Comparison of ENCODE assay signal across 25 cellular contexts in the genomic region with DNA sequence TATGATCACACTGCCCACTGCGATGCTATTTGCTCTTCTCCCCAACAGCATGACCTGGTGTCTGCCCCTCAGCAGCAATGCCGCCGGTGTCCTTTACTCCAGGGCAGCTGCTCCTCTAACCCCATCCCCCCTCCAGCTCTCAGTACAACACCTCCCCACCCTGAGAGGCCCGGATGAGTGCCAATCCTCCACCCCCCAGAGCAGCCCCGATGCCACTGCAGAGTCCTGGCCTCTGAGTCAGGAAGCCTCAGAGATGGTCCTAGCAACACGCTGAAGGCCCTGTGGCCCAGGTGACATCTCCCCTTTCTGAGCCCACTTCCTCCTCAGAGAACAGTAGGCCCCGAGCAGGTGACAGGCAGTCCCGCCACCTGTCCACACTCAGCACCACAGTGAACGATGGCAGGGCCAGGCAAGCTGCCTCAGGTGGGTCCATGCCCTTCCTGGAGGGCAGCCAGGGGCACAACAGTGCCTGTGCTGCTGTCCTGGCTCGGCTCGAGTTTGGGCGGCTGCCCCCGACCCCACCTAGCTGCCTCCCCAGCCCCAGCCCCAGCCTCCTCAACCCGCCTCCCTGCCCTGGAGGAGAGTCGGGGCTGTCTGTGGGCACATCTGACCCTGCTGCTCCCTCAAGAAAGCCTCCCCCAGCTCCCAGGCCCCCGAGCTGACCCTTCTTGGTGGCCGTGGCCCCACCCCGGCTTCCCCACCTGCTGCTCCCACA. TPM values are rescaled to one million over a fixed set of nuclear protein-coding genes. Genes with fewer than 3 reads are reported as not detected.
DNase-seq lines count a peak whose midpoint lies in the region; ATAC-seq, FAIRE-seq and TF ChIP-seq lines count a peak whose summit lies in the region.
"Had no signal": no experiment of that assay in that cellular context is flagged by ENCODE, and none has a peak within 500 bp of the region (broad histone marks: within the 10 kb centered on the region; RNA-seq: fewer than 3 reads in every experiment).

No MANE protein-coding gene starts in this region.

- peaks cover 52% of the 10 kb centered on the region for H3K4me1 ChIP-seq in A549
- H3K4me1 ChIP-seq in GM23248 (ENCODE audit: insufficient read depth) = peaks cover 33% of the 10 kb centered on the region
- H3K4me1 ChIP-seq in neural progenitor cell = peaks cover 11% of the 10 kb centered on the region

- H3K27me3 ChIP-seq in GM23248 (replicated peaks; ENCODE audit: insufficient read depth) = no peaks in the 10 kb centered on the region
- no peaks in the 10 kb centered on the region for H3K27me3 ChIP-seq in neural progenitor cell
- H3K27me3 ChIP-seq: ovary, upper lobe of left lung had no signal

- in situ Hi-C loops in GM23248 (cut with MboI) = no loop called here

- no peak overlapping the region for H2AFZ ChIP-seq in GM23248
- no peak overlapping the region for H2AFZ ChIP-seq in neural progenitor cell (replicated peaks)

- peaks cover 17% of the 10 kb centered on the region for H3K36me3 Mint-ChIP-seq in neural progenitor cell

- H3K4me2 ChIP-seq in A549 (peak overlapping the region; percentile 82), GM23248 (ENCODE audit: unreplicated experiment) (no peak overlapping the region), neural progenitor cell (no peak overlapping the region)

- H3K27ac ChIP-seq in A549 (peak overlapping the region; percentile 88 to 98), GM23248 (peak overlapping the region; percentile 97; the same call in 1 of the 2 replicates), neural progenitor cell (no peak overlapping the region)
- H3K27ac ChIP-seq: ovary, upper lobe of left lung had no signal

- H3K4me1 Mint-ChIP-seq in neural progenitor cell = peaks cover 24% of the 10 kb centered on the region

- H3K4me3 Mint-ChIP-seq in neural progenitor cell = peak overlapping the region; percentile 55
- H3K4me3 Mint-ChIP-seq: activated CD4-positive, alpha-beta T cell treated with anti-CD3 and anti-CD28 coated beads for 36 hours; CD4-positive, alpha-beta T cell had no signal

- CTCF ChIA-PET in A549 (lab: Yijun Ruan, JAX) = interaction anchor here (0.9 to 12.3 kb wide), 5 partner anchors 11 to 1407 kb away, joined by 3 to 204 read pairs (median 23); a partner anchor contains a TSS
- CTCF ChIA-PET in GM10248 (lab: Yijun Ruan, JAX) = interaction anchor here (1.3 to 1.5 kb wide), 2 partner anchors 21 to 71 kb away, joined by 3 to 4 read pairs; no protein-coding TSS in a partner anchor

- TF ChIP-seq POLR2A in A549 (IDR thresholded peaks at IDR 0.05; ENCODE audit: low read length) = no peak

- WGBS in A549 (ENCODE audit: missing lambda C conversion rate) = 90% methylated on average over 11 of the region's 18 CpGs
- WGBS in GM23248 (ENCODE audit: low coverage in 1 of 2, low lambda C conversion rate in 2 of 2, missing lambda C conversion rate in 2 of 2), 2 experiments = 89 to 92% methylated on average over 11 to 18 of the region's 18 CpGs

- H3K27me3 Mint-ChIP-seq in neural progenitor cell (ENCODE audit: insufficient read depth, low read depth) = peaks cover 14% of the 10 kb centered on the region
- H3K27me3 Mint-ChIP-seq: activated CD4-positive, alpha-beta T cell treated with anti-CD3 and anti-CD28 coated beads for 36 hours; CD4-positive, alpha-beta T cell had no signal

- H3K4me3 ChIP-seq in A549 (no peak overlapping the region), GM23248 (no peak overlapping the region), neural progenitor cell (no peak overlapping the region)
- H3K4me3 ChIP-seq: ovary, upper lobe of left lung had no signal

- no peak for TF ChIP-seq RAD21 in A549 (conservative IDR thresholded peaks at IDR 0.05 in 1 of 2, IDR thresholded peaks at IDR 0.05 in 1 of 2)

- no peaks in the 10 kb centered on the region; the same call in 1 of the 2 replicates for H3K36me3 ChIP-seq in GM23248 (ENCODE audit: low read depth)
- no peaks in the 10 kb centered on the region for H3K36me3 ChIP-seq in neural progenitor cell
- H3K36me3 ChIP-seq: ovary had no signal

- no peaks in the 10 kb centered on the region for H3K9me2 ChIP-seq in GM23248 (ENCODE audit: insufficient read depth)

- peaks cover 24% of the 10 kb centered on the region for H3F3A ChIP-seq in GM23248 (ENCODE audit: insufficient read depth)
- H3F3A ChIP-seq in neural progenitor cell (ENCODE audit: low read depth) = peaks cover 6% of the 10 kb centered on the region

- DNase-seq in A549 (ENCODE audit: low read depth in 1 of 2, low spot score in 1 of 2) = no peak
- DNase-seq in GM23248 = no peak
- DNase-seq in SHP77 treated with DMSO at 0.1 percent for 48 hours (lab: John Stamatoyannopoulos, UW) = peak; percentile 73
- no peak for DNase-seq in neural progenitor cell (ENCODE audit: low spot score)
- no peak for DNase-seq in GM10248 (ENCODE audit: extremely low spot score)
- DNase-seq in NCI-H526 (lab: John Stamatoyannopoulos, UW) = no peak
- DNase-seq in HTR-8/SVneo (ENCODE audit: insufficient read length, low spot score) = no peak
- DNase-seq: activated CD4-positive, alpha-beta T cell treated with anti-CD3 and anti-CD28 coated beads for 36 hours; activated naive CD4-positive, alpha-beta T cell treated with Interleukin-2 at 50 U/mL for 16 hours; activated T-cell treated with anti-CD3 and anti-CD28 coated beads, Interleukin-2, amount 50 U/mL, for 48 hours; anterior cingulate cortex; CD4-positive, alpha-beta T cell; DMS79; KG1; left colon; mesendoderm; naive B cell; NCI-H1694 treated with DMSO at 0.1 percent for 48 hours; NCI-H345; ovary; SW 1271 had no signal

- peak overlapping the region; percentile 77 for H3K9ac ChIP-seq in GM23248
- H3K9ac ChIP-seq in neural progenitor cell = no peak overlapping the region

- H3K9me3 Mint-ChIP-seq in neural progenitor cell = peaks cover 6% of the 10 kb centered on the region

- POLR2A ChIA-PET in A549 (lab: Yijun Ruan, JAX) (interaction anchor here (0.8 to 5.3 kb wide), 4 partner anchors 10 to 16 kb away, joined by 3 to 37 read pairs (median 12); a partner anchor contains a TSS), GM10248 (lab: Yijun Ruan, JAX) (no interaction called here)

- H3K9me3 ChIP-seq in A549 = no peaks in the 10 kb centered on the region
- H3K9me3 ChIP-seq in GM23248 (ENCODE audit: low read depth) = no peaks in the 10 kb centered on the region
- no peaks in the 10 kb centered on the region for H3K9me3 ChIP-seq in neural progenitor cell (ENCODE audit: low read depth)
- H3K9me3 ChIP-seq: upper lobe of left lung had no signal

- H4K20me1 ChIP-seq in GM23248 (ENCODE audit: insufficient read depth) (no peaks in the 10 kb centered on the region), neural progenitor cell (ENCODE audit: low read depth) (peaks cover 3% of the 10 kb centered on the region)

- no peak for TF ChIP-seq EP300 in A549 (IDR thresholded peaks at IDR 0.05)

- H3K79me2 ChIP-seq in GM23248 (ENCODE audit: insufficient read depth) = peaks cover 16% of the 10 kb centered on the region
- H3K79me2 ChIP-seq in neural progenitor cell (ENCODE audit: low read depth) = peaks cover 25% of the 10 kb centered on the region

- no peak for TF ChIP-seq CTCF in A549 (IDR thresholded peaks at IDR 0.05)
- no peak for TF ChIP-seq CTCF in neural progenitor cell (IDR thresholded peaks at IDR 0.05)
- no peak for TF ChIP-seq CTCF in GM10248 (IDR thresholded peaks at IDR 0.05; ENCODE audit: control extremely low read depth, extremely low read depth, low read depth, missing control alignments)

- no peak for ATAC-seq in A549
- no peak for ATAC-seq in GM21528 (IDR thresholded peaks at IDR 0.05; ENCODE audit: low FRiP score, unreplicated experiment)
- ATAC-seq: activated CD4-positive, alpha-beta T cell treated with anti-CD3 and anti-CD28 coated beads for 36 hours; left colon had no signal

- no peak overlapping the region for H3K27ac Mint-ChIP-seq in neural progenitor cell
- H3K27ac Mint-ChIP-seq: activated CD4-positive, alpha-beta T cell treated with anti-CD3 and anti-CD28 coated beads for 36 hours; CD4-positive, alpha-beta T cell had no signal

- FAIRE-seq in A549 (lab: Jason Lieb, UNC) (no peak), HTR-8/SVneo (lab: Jason Lieb, UNC) (no peak)
- FAIRE-seq: endothelial cell of umbilical vein had no signal

RNA-seq across cellular contexts. Expression of a gene that starts 3.9 kb away (rescaled TPM):
- polyA plus RNA-seq in A549 (2011; rRNA removed) (71.0 and 73.7 TPM in 2 replicates), A549 (2017; fragmentation: RNase III; extraction: RNeasy Plus Mini Kit Qiagen cat#74134 plus additional on column Dnase treatment) (283 to 300 TPM (median 298 TPM) in 3 replicates), GM23248 (2016; fragmentation: Nextera tagmentation; extraction: Ambion mirVana) (219 and 230 TPM in 2 replicates)
- 361 and 428 TPM in 2 replicates for polyA plus RNA-seq in A549 (2012; cell fraction: cytosol; rRNA removed)
- 379 and 494 TPM in 2 replicates for polyA plus RNA-seq in A549 (2012; cell fraction: nucleus; rRNA removed)
- 93.4 and 105 TPM in 2 replicates for polyA minus RNA-seq in A549 (2011; rRNA and poly(A)+ RNA removed)
- 114 and 117 TPM in 2 replicates for total RNA-seq in GM23248 (2014; rRNA removed; shearing (Covaris generic))
- total RNA-seq in neural progenitor cell (ENCODE audit: low replicate concordance) = 46.7 and 149 TPM in 2 replicates

RNA-seq across cellular contexts. Expression of a gene that starts 12.3 kb away (rescaled TPM):
- polyA plus RNA-seq in A549 (2011; rRNA removed) = 36.3 and 49.4 TPM in 2 replicates
- 99.5 and 132 TPM in 2 replicates for polyA plus RNA-seq in A549 (2012; cell fraction: cytosol; rRNA removed)
- polyA plus RNA-seq in A549 (2012; cell fraction: nucleus; rRNA removed) = 1,336 and 1,871 TPM in 2 replicates
- 94.9 to 120 TPM (median 115 TPM) in 3 replicates for polyA plus RNA-seq in A549 (2017; fragmentation: RNase III; extraction: RNeasy Plus Mini Kit Qiagen cat#74134 plus additional on column Dnase treatment)
- 33.0 and 50.4 TPM in 2 replicates for polyA minus RNA-seq in A549 (2011; rRNA and poly(A)+ RNA removed)
- 118 and 146 TPM in 2 replicates for total RNA-seq in GM23248 (2014; rRNA removed; shearing (Covaris generic))
- polyA plus RNA-seq in GM23248 (2016; fragmentation: Nextera tagmentation; extraction: Ambion mirVana) = 65.8 and 75.9 TPM in 2 replicates
- total RNA-seq in neural progenitor cell (ENCODE audit: low replicate concordance) = 10.7 and 19.4 TPM in 2 replicates

RNA-seq across cellular contexts. Expression of a gene that starts 16.4 kb away (rescaled TPM):
- 109 and 130 TPM in 2 replicates for polyA plus RNA-seq in A549 (2011; rRNA removed)
- polyA plus RNA-seq in A549 (2012; cell fraction: cytosol; rRNA removed) = 155 and 214 TPM in 2 replicates
- 236 and 305 TPM in 2 replicates for polyA plus RNA-seq in A549 (2012; cell fraction: nucleus; rRNA removed)
- polyA plus RNA-seq in A549 (2017; fragmentation: RNase III; extraction: RNeasy Plus Mini Kit Qiagen cat#74134 plus additional on column Dnase treatment) = 93.7 to 104 TPM (median 94.4 TPM) in 3 replicates
- polyA minus RNA-seq in A549 (2011; rRNA and poly(A)+ RNA removed) = 46.0 and 65.0 TPM in 2 replicates
- total RNA-seq in GM23248 (2014; rRNA removed; shearing (Covaris generic)) = 63.9 and 70.7 TPM in 2 replicates
- polyA plus RNA-seq in GM23248 (2016; fragmentation: Nextera tagmentation; extraction: Ambion mirVana) = 42.7 and 43.4 TPM in 2 replicates
- total RNA-seq in neural progenitor cell (ENCODE audit: low replicate concordance) = 0.12 TPM in 1 of 2 replicates, not detected in the other
- total RNA-seq: activated CD4-positive, alpha-beta T cell treated with anti-CD3 and anti-CD28 coated beads for 36 hours; activated CD8-positive, alpha-beta memory T cell treated with anti-CD3 and anti-CD28 coated beads for 36 hours had no signal

RNA-seq across cellular contexts. Expression of a gene that starts 22.7 kb away (rescaled TPM):
- polyA plus RNA-seq in A549 (2011; rRNA removed) = 49.4 and 55.5 TPM in 2 replicates
- polyA plus RNA-seq in A549 (2012; cell fraction: cytosol; rRNA removed) = 69.3 and 103 TPM in 2 replicates
- 270 and 373 TPM in 2 replicates for polyA plus RNA-seq in A549 (2012; cell fraction: nucleus; rRNA removed)
- 43.7 to 51.2 TPM (median 47.1 TPM) in 3 replicates for polyA plus RNA-seq in A549 (2017; fragmentation: RNase III; extraction: RNeasy Plus Mini Kit Qiagen cat#74134 plus additional on column Dnase treatment)
- 103 and 125 TPM in 2 replicates for polyA minus RNA-seq in A549 (2011; rRNA and poly(A)+ RNA removed)
- 37.7 and 41.1 TPM in 2 replicates for total RNA-seq in GM23248 (2014; rRNA removed; shearing (Covaris generic))
- polyA plus RNA-seq in GM23248 (2016; fragmentation: Nextera tagmentation; extraction: Ambion mirVana) = 20.9 and 24.6 TPM in 2 replicates
- total RNA-seq in neural progenitor cell (ENCODE audit: low replicate concordance) = 8.8 and 11.1 TPM in 2 replicates

Comparison
In these comparisons a context has a peak if more than half of its experiments do, and no peak if none do; other contexts are left out.
1. RNA of a gene that starts 16.4 kb away (total RNA-seq): 63.9 to 70.7 TPM in GM23248; 0.12 TPM in neural progenitor cell; every median in the first group is over 10 times any median in the second.